ENCODE assay signal across 1 cellular context in the genomic region with DNA sequence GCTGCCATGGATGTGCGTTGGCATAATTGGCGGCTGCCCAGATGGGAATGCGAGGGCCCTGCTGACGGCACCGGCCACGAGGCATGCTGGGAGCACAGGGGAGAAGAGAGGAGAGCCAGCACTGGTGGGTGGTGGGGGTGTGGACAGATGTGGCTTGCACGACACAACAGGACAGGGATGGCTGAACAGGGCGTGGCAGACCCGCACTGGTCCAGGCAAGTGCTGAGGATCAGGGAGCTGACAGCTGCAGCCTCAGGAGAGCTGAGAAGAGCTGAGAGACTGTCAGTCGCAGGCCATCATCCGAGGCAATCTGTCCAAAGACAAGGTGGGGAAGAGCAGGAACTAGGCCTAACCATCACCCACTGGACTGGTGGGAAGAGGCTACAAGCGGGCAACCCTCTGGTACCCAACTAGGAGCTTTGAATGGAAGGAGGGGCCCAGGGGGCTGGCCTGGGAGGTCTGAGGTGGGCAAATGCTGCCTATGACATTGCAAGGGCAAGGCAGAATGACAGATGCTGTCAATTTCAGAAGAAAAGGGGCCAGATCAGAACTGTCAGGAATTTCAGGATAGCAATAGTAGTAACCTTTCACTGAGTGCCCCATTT.
TF ChIP-seq lines count a peak whose summit lies in the region.

No MANE protein-coding gene starts in this region.

TF ChIP-seq in A549, 52 proteins besides CTCF, POLR2A, EP300 and RAD21 (continued from another document):
- TF ChIP-seq, protein P1, sequence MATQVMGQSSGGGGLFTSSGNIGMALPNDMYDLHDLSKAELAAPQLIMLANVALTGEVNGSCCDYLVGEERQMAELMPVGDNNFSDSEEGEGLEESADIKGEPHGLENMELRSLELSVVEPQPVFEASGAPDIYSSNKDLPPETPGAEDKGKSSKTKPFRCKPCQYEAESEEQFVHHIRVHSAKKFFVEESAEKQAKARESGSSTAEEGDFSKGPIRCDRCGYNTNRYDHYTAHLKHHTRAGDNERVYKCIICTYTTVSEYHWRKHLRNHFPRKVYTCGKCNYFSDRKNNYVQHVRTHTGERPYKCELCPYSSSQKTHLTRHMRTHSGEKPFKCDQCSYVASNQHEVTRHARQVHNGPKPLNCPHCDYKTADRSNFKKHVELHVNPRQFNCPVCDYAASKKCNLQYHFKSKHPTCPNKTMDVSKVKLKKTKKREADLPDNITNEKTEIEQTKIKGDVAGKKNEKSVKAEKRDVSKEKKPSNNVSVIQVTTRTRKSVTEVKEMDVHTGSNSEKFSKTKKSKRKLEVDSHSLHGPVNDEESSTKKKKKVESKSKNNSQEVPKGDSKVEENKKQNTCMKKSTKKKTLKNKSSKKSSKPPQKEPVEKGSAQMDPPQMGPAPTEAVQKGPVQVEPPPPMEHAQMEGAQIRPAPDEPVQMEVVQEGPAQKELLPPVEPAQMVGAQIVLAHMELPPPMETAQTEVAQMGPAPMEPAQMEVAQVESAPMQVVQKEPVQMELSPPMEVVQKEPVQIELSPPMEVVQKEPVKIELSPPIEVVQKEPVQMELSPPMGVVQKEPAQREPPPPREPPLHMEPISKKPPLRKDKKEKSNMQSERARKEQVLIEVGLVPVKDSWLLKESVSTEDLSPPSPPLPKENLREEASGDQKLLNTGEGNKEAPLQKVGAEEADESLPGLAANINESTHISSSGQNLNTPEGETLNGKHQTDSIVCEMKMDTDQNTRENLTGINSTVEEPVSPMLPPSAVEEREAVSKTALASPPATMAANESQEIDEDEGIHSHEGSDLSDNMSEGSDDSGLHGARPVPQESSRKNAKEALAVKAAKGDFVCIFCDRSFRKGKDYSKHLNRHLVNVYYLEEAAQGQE (IDR thresholded peaks at IDR 0.05), result no peak
- TF ChIP-seq NFE2L2 (conservative IDR thresholded peaks at IDR 0.05; ENCODE audit: low read length), result no peak
- no peak for TF ChIP-seq ZSCAN20 (CRISPR knock-in tag; IDR thresholded peaks at IDR 0.05)
- TF ChIP-seq RNF2 (IDR thresholded peaks at IDR 0.05; ENCODE audit: borderline replicate concordance, low read depth), result no peak
- TF ChIP-seq RCOR1 (IDR thresholded peaks at IDR 0.05; ENCODE audit: low read depth, low read length), result no peak
- TF ChIP-seq, protein P2, sequence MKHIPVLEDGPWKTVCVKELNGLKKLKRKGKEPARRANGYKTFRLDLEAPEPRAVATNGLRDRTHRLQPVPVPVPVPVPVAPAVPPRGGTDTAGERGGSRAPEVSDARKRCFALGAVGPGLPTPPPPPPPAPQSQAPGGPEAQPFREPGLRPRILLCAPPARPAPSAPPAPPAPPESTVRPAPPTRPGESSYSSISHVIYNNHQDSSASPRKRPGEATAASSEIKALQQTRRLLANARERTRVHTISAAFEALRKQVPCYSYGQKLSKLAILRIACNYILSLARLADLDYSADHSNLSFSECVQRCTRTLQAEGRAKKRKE (CRISPR knock-in tag; IDR thresholded peaks at IDR 0.05; ENCODE audit: low read depth), result no peak
- no peak for TF ChIP-seq KDM1A (IDR thresholded peaks at IDR 0.05; ENCODE audit: low read depth)
